3 cellular contexts compared by ENCODE assay signal in the genomic region with DNA sequence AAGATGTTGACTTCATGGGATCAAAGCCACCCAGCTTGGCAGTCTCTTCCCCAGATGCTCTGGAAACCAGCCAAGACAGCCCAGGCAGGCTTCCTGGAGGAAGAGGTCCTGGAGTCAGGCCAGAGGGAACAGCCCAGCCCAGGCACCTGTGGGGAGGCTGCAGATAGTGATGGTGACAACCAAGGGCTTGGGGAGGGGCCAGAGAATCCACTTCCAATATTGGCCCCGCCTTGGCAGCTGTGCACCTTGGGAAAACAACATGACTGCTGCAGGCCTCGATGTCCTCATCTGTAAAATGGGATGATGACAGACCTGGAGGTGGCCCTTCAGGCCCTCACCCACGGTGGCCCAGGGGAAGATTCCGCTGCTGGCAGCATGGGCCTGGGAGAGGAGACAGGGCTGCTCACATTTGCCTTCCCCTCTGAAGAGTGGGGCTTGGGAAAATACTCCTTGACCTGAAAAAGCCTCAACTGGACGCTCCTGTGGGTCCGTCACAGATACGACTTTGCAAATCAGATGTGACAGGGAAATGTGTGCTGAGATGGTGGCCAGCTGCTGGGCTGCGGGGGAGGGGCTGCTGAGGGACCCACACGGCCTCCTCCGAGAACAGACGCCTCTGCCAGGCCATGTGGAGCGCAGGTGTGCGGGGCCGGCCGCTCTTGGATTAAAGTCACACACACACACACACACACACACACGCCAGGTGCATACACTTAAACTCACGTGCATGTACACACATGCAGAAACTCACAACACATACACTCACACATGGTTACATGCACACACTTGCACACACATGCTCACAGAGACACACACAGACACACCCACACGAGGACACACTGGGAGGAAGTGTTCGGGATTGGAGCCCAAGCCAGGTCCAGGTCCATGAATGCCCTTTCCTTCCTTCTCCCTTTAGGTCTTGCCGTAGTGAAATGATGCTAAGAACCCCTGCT.
TF ChIP-seq lines count a peak whose summit lies in the region.

No MANE protein-coding gene starts in this region.

TF ChIP-seq in IMR-90, 13 proteins besides CTCF, POLR2A, EP300 and RAD21:
- TF ChIP-seq, protein P1, sequence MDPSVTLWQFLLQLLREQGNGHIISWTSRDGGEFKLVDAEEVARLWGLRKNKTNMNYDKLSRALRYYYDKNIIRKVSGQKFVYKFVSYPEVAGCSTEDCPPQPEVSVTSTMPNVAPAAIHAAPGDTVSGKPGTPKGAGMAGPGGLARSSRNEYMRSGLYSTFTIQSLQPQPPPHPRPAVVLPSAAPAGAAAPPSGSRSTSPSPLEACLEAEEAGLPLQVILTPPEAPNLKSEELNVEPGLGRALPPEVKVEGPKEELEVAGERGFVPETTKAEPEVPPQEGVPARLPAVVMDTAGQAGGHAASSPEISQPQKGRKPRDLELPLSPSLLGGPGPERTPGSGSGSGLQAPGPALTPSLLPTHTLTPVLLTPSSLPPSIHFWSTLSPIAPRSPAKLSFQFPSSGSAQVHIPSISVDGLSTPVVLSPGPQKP (IDR thresholded peaks at IDR 0.05; ENCODE audit: borderline replicate concordance, low read depth, low read length), result no peak
- TF ChIP-seq MAZ (IDR thresholded peaks at IDR 0.05; ENCODE audit: borderline replicate concordance, low read depth, low read length) (no peak), RCOR1 (IDR thresholded peaks at IDR 0.05; ENCODE audit: insufficient replicate concordance, low read length) (no peak), RFX5 (IDR thresholded peaks at IDR 0.05; ENCODE audit: low read depth, low read length) (no peak), FOS (IDR thresholded peaks at IDR 0.05; ENCODE audit: low read depth, low read length) (no peak), NFE2L2 (IDR thresholded peaks at IDR 0.05; ENCODE audit: low read depth, low read length) (no peak)

TF ChIP-seq in SK-N-SH treated with all-trans-retinoic acid at 6 μM for 48 hours, 23 proteins besides CTCF, POLR2A, EP300 and RAD21:
- TF ChIP-seq ZNF8 (CRISPR knock-in tag; IDR thresholded peaks at IDR 0.05) (no peak), TCF4 (CRISPR knock-in tag; IDR thresholded peaks at IDR 0.05; ENCODE audit: borderline replicate concordance) (peak; percentile 74; the same call in 1 of the 2 replicates)

TF ChIP-seq in HepG2, 621 proteins besides CTCF, POLR2A, EP300 and RAD21:
- peak; percentile 82 for TF ChIP-seq ZFP36 (IDR thresholded peaks at IDR 0.05; ENCODE audit: borderline replicate concordance, low read depth, low read length, partially characterized antibody)
- 0 out of 2 replicates have a peak, but pooled peaks have one; percentile 14 for TF ChIP-seq PHF8 (CRISPR knock-in tag; IDR thresholded peaks at IDR 0.05)
- TF ChIP-seq PCBP1 (IDR thresholded peaks at IDR 0.05; ENCODE audit: borderline replicate concordance, low read depth, low read length), result no peak
- TF ChIP-seq, protein P2, sequence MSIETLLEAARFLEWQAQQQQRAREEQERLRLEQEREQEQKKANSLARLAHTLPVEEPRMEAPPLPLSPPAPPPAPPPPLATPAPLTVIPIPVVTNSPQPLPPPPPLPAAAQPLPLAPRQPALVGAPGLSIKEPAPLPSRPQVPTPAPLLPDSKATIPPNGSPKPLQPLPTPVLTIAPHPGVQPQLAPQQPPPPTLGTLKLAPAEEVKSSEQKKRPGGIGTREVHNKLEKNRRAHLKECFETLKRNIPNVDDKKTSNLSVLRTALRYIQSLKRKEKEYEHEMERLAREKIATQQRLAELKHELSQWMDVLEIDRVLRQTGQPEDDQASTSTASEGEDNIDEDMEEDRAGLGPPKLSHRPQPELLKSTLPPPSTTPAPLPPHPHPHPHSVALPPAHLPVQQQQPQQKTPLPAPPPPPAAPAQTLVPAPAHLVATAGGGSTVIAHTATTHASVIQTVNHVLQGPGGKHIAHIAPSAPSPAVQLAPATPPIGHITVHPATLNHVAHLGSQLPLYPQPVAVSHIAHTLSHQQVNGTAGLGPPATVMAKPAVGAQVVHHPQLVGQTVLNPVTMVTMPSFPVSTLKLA (IDR thresholded peaks at IDR 0.05), result peak; percentile 75
- TF ChIP-seq ZNF629 (CRISPR knock-in tag; conservative IDR thresholded peaks at IDR 0.05), result peak; percentile 94
- TF ChIP-seq ZNF510 (CRISPR knock-in tag; IDR thresholded peaks at IDR 0.05; ENCODE audit: low read depth), result no peak
- 0 out of 2 replicates have a peak, but pooled peaks have one; percentile 34 for TF ChIP-seq ZMYM3 (CRISPR knock-in tag; IDR thresholded peaks at IDR 0.05)
- TF ChIP-seq ZNF563 (CRISPR knock-in tag; IDR thresholded peaks at IDR 0.05), result 0 out of 2 replicates have a peak, but pooled peaks have one; percentile 12
